11 cellular contexts compared by ENCODE assay signal in genomic region chr22:47198801-47199251, GRCh38.
"Had no signal": no experiment of that assay in that cellular context is flagged by ENCODE, and none has a peak within 500 bp of the region (broad histone marks: within the 10 kb centered on the region; RNA-seq: fewer than 3 reads in every experiment).

No MANE protein-coding gene starts in this region.

- H3K27me3 ChIP-seq: ascending aorta had no signal

- H3K36me3 ChIP-seq: ascending aorta, gastroesophageal sphincter, lower lobe of right lung, transverse colon had no signal

- H3K4me3 ChIP-seq: ascending aorta, gastroesophageal sphincter, lower lobe of right lung, transverse colon had no signal

- H3K27ac ChIP-seq: ascending aorta, gastroesophageal sphincter, lower lobe of right lung, transverse colon had no signal

- H3K4me1 ChIP-seq: ascending aorta, gastroesophageal sphincter, lower lobe of right lung had no signal

- ATAC-seq: gastroesophageal sphincter, lower lobe of right lung had no signal

- H3K9me3 ChIP-seq: ascending aorta, gastroesophageal sphincter, lower lobe of right lung, transverse colon had no signal

- DNase-seq: activated CD4-positive, alpha-beta T cell treated with anti-CD3 and anti-CD28 coated beads, Interleukin-2, amount 50 U/mL, for 4 hours; activated naive CD4-positive, alpha-beta T cell; effector CD4-positive, alpha-beta T cell; lower lobe of right lung; naive B cell; nucleus accumbens; SHP77 treated with DMSO at 0.1 percent for 48 hours; stimulated activated CD4-positive, alpha-beta T cell treated with anti-CD3 and anti-CD28 coated beads, Interleukin-15, amount 100 ng/mL, for 24 hours; transverse colon had no signal
